In the genomic region with DNA sequence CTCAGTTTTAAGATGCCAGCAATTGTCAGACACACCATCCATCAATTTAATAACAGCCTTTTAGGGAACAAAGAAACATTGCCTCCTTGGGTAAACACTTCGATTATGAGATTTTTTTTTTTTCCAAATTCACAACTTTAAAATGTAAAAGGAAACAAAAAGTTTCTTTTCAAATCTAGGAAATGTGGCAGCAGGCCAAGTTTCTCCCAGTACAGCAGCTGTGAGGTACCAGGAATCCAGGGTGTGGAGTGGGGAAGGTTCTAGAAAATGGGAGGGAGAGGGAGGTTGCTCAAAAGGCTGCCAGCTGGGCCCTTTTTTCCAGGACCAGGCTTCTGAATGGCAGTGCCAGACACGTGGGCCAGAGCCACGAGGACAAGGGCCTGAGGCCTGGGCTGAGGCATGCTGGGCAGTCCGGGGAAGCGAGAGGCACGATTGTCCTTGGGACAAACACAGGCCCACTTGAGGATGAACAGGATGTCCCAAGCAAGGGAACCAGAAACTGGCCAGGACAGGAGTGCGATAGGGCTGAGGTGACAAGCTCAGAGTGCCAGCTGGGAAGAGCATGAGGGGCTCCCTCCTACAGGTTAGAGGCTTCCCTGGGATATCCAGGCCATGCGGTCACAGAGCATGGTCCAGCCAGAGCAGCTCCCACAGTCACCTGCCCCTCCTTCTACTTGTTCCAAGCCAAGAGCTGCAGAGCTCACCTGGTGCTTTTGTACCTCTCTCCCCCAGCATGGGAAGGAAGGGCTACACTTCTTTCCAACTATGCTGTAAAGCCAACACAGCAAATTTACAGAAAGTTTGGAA, we compare ENCODE assay signal across 1 cellular context.
TF ChIP-seq lines count a peak whose summit lies in the region.

No MANE protein-coding gene starts in this region.

TF ChIP-seq in SK-N-SH treated with all-trans-retinoic acid at 6 μM for 48 hours, 23 proteins besides CTCF, POLR2A, EP300 and RAD21 (continued from another document):
- TF ChIP-seq SNAI2 (CRISPR knock-in tag; IDR thresholded peaks at IDR 0.05): no peak
- TF ChIP-seq RARB (CRISPR knock-in tag; IDR thresholded peaks at IDR 0.05): no peak
- no peak for TF ChIP-seq OSR1 (CRISPR knock-in tag; IDR thresholded peaks at IDR 0.05)
TF ChIP-seq in SK-N-SH treated with all-trans-retinoic acid at 6 μM for 48 hours: peak in this region for 0.
